27 cellular contexts compared by ENCODE assay signal in the genomic region with DNA sequence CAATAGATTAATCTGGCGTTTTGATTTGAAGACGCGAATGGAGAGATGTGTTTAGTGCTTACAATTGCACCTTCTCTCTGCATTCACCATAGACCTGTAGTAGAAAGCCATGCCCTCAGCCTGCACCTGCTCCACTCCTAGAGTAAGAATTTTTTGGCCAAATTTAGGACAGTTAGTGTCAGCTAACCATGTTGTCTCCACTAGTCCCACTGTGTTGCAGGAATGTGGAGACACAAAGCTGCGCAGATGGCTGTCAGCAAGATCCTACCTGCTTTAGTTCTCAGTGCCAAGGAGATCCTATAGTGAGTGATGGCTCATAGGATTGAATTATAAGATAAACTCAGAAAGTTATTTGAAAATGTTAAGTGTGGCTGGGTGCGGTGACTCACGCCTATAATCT.
"Had no signal": no experiment of that assay in that cellular context is flagged by ENCODE, and none has a peak within 500 bp of the region (broad histone marks: within the 10 kb centered on the region; RNA-seq: fewer than 3 reads in every experiment).

No MANE protein-coding gene starts in this region.

- H3K27me3 Mint-ChIP-seq: activated CD4-positive, alpha-beta T cell treated with anti-CD3 and anti-CD28 coated beads, Interleukin-2, amount 10 ng/mL, durations not matched to agents 7 days and 5 days; activated naive CD4-positive, alpha-beta T cell treated with anti-CD3 and anti-CD28 coated beads, Interleukin-2, amount 50 U/mL, for 24 hours; activated T-cell treated with anti-CD3 and anti-CD28 coated beads, Interleukin-2, amount 50 U/mL, for 24 hours; dendritic cell treated with granulocyte-macrophage colony-stimulating factor and Interleukin-4, amounts not matched to agents 40 ng/mL and 50 ng/mL, for 4 days had no signal

- H3K36me3 Mint-ChIP-seq: activated naive CD4-positive, alpha-beta T cell treated with anti-CD3 and anti-CD28 coated beads, Interleukin-2, amount 50 U/mL, for 24 hours; activated naive CD8-positive, alpha-beta T cell treated with anti-CD3 and anti-CD28 coated beads for 36 hours had no signal

- DNase-seq: activated CD4-positive, alpha-beta T cell treated with anti-CD3 and anti-CD28 coated beads for 4 hours; activated CD4-positive, alpha-beta T cell treated with anti-CD3 and anti-CD28 coated beads, Interleukin-2, amount 10 ng/mL, durations not matched to agents 7 days and 5 days; activated CD4-positive, alpha-beta T cell treated with anti-CD3 and anti-CD28 coated beads, Interleukin-2, amount 50 U/mL, for 48 hours; activated CD4-positive, CD25-positive, alpha-beta regulatory T cell; activated CD4-positive, CD25-positive, alpha-beta regulatory T cell treated with anti-CD3 and anti-CD28 coated beads, Interleukin-2, amount 50 U/mL, for 72 hours; activated CD8-positive, alpha-beta memory T cell treated with anti-CD3 and anti-CD28 coated beads, Interleukin-2, amount 50 U/mL, for 48 hours; activated gamma-delta T cell; activated naive CD4-positive, alpha-beta T cell treated with Interleukin-2 at 50 U/mL for 16 hours; activated naive CD8-positive, alpha-beta T cell treated with anti-CD3 and anti-CD28 coated beads for 36 hours; activated naive CD8-positive, alpha-beta T cell treated with anti-CD3 and anti-CD28 coated beads, Interleukin-2, amount 50 U/mL, for 24 hours; activated T-cell treated with anti-CD3 and anti-CD28 coated beads for 4 hours; activated T-cell treated with anti-CD3 and anti-CD28 coated beads, Interleukin-2, amount 50 U/mL, for 24 hours; activated T-cell treated with anti-CD3 and anti-CD28 coated beads, Interleukin-2, amount 50 U/mL, for 72 hours; adrenal gland; amygdala; aorta; body of pancreas; caudate nucleus; cerebellar nuclear complex; effector memory CD4-positive, alpha-beta T cell; endodermal cell; foreskin fibroblast; heart left ventricle; T-helper 2 cell had no signal

- ATAC-seq: activated naive CD8-positive, alpha-beta T cell treated with anti-CD3 and anti-CD28 coated beads, Interleukin-2, amount 50 U/mL, for 24 hours; activated T-cell treated with anti-CD3 and anti-CD28 coated beads, Interleukin-2, amount 50 U/mL, for 72 hours; body of pancreas; esophagus mucosa; heart left ventricle had no signal

- H3K4me3 Mint-ChIP-seq: activated CD4-positive, alpha-beta T cell treated with anti-CD3 and anti-CD28 coated beads, Interleukin-2, amount 10 ng/mL, durations not matched to agents 7 days and 5 days; activated naive CD4-positive, alpha-beta T cell treated with anti-CD3 and anti-CD28 coated beads, Interleukin-2, amount 50 U/mL, for 24 hours; activated naive CD8-positive, alpha-beta T cell treated with anti-CD3 and anti-CD28 coated beads for 36 hours; activated naive CD8-positive, alpha-beta T cell treated with anti-CD3 and anti-CD28 coated beads, Interleukin-2, amount 50 U/mL, for 24 hours; activated T-cell treated with anti-CD3 and anti-CD28 coated beads, Interleukin-2, amount 50 U/mL, for 24 hours; activated T-cell treated with anti-CD3 and anti-CD28 coated beads, Interleukin-2, amount 50 U/mL, for 72 hours; dendritic cell treated with granulocyte-macrophage colony-stimulating factor and Interleukin-4, amounts not matched to agents 40 ng/mL and 50 ng/mL, for 4 days; endodermal cell had no signal

- H3K27ac Mint-ChIP-seq: activated CD4-positive, alpha-beta T cell treated with anti-CD3 and anti-CD28 coated beads, Interleukin-2, amount 10 ng/mL, durations not matched to agents 7 days and 5 days; activated naive CD4-positive, alpha-beta T cell treated with anti-CD3 and anti-CD28 coated beads, Interleukin-2, amount 50 U/mL, for 24 hours; activated naive CD8-positive, alpha-beta T cell treated with anti-CD3 and anti-CD28 coated beads for 36 hours; activated naive CD8-positive, alpha-beta T cell treated with anti-CD3 and anti-CD28 coated beads, Interleukin-2, amount 50 U/mL, for 24 hours; activated T-cell treated with anti-CD3 and anti-CD28 coated beads, Interleukin-2, amount 50 U/mL, for 24 hours; activated T-cell treated with anti-CD3 and anti-CD28 coated beads, Interleukin-2, amount 50 U/mL, for 72 hours; dendritic cell treated with granulocyte-macrophage colony-stimulating factor and Interleukin-4, amounts not matched to agents 40 ng/mL and 50 ng/mL, for 4 days; endodermal cell had no signal

- H3K9me3 Mint-ChIP-seq: activated naive CD4-positive, alpha-beta T cell treated with anti-CD3 and anti-CD28 coated beads, Interleukin-2, amount 50 U/mL, for 24 hours; activated naive CD8-positive, alpha-beta T cell treated with anti-CD3 and anti-CD28 coated beads for 36 hours; activated naive CD8-positive, alpha-beta T cell treated with anti-CD3 and anti-CD28 coated beads, Interleukin-2, amount 50 U/mL, for 24 hours; activated T-cell treated with anti-CD3 and anti-CD28 coated beads, Interleukin-2, amount 50 U/mL, for 24 hours; activated T-cell treated with anti-CD3 and anti-CD28 coated beads, Interleukin-2, amount 50 U/mL, for 72 hours; dendritic cell treated with granulocyte-macrophage colony-stimulating factor and Interleukin-4, amounts not matched to agents 40 ng/mL and 50 ng/mL, for 4 days; endodermal cell had no signal
